21 cellular contexts compared by ENCODE assay signal in the genomic region with DNA sequence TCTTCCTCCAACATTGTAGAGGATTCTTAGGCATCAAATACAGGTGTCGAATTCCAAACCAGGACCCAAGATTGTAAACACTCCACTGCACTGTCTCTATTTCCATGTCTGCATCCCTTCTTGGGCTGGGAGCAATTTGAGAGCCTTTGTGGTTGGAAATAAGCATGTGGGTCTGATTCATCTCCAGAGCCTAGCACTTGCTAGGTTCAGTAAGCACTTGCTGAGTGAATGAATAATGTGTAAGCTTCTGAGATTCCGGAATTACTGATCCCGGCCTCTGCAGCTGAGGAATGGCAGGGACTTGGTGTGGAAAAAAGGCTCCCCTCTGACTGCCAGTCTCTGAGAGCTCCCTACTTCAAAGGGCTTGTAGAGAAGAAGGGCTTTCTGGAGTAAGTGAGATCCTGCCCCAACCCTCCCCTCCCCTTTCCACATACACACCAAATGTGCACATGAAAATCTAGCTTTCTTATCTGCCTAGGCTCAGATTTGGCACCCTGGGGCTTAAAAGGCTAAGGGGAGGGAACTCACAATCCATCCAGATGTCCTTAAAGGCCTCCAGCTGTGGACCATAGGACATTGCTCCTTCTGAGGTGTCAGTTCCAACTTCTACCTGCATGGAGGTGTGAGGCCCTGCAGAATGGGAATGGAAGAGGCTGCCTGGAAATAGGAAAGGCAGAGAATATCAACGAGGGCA. TPM values are rescaled to one million over a fixed set of nuclear protein-coding genes. Genes with fewer than 3 reads are reported as not detected.
DNase-seq lines count a peak whose midpoint lies in the region; ATAC-seq and TF ChIP-seq lines count a peak whose summit lies in the region.
"Had no signal": no experiment of that assay in that cellular context is flagged by ENCODE, and none has a peak within 500 bp of the region (broad histone marks: within the 10 kb centered on the region; RNA-seq: fewer than 3 reads in every experiment).

No MANE protein-coding gene starts in this region.

- H3K4ac ChIP-seq in mesendoderm (ENCODE audit: low read depth, low read length) = no peak overlapping the region

- H3K36me3 ChIP-seq in mesendoderm (ENCODE audit: control insufficient read depth, insufficient read depth, low read length) (no peaks in the 10 kb centered on the region), Peyer's patch (no peaks in the 10 kb centered on the region)
- H3K36me3 ChIP-seq: esophagus muscularis mucosa had no signal

- peaks cover 20% of the 10 kb centered on the region for H3K4me1 ChIP-seq in mesendoderm (ENCODE audit: control insufficient read depth, low read depth, low read length)
- H3K4me1 ChIP-seq in Peyer's patch = peaks cover 0 to 8% (median 0%) of the 10 kb centered on the region in 4 donors

- no peak overlapping the region for H3K23ac ChIP-seq in mesendoderm (ENCODE audit: low read length)

- H4K8ac ChIP-seq in mesendoderm (ENCODE audit: low read depth, low read length) = no peak overlapping the region

- no peak overlapping the region for H3K4me2 ChIP-seq in mesendoderm (ENCODE audit: low read length)

- no CpG with 5 or more reads among the region's 4 CpGs for WGBS in mesendoderm (ENCODE audit: extremely low coverage, insufficient coverage, low lambda C conversion rate)

- H3K27ac ChIP-seq in mesendoderm (ENCODE audit: low read depth, low read length) = no peak overlapping the region
- no peak overlapping the region for H3K27ac ChIP-seq in Peyer's patch
- H3K27ac ChIP-seq: esophagus muscularis mucosa had no signal

- no peak overlapping the region for H2BK5ac ChIP-seq in mesendoderm (ENCODE audit: low read length)

- H4K5ac ChIP-seq in mesendoderm (ENCODE audit: low read length) = no peak overlapping the region

- no peak overlapping the region for H3K18ac ChIP-seq in mesendoderm (ENCODE audit: low read length)

- no peak overlapping the region for H2BK15ac ChIP-seq in mesendoderm (replicated peaks; ENCODE audit: low read depth)

- H3K27me3 ChIP-seq in mesendoderm (ENCODE audit: insufficient read depth, low read length, poor library complexity) = no peaks in the 10 kb centered on the region
- no peaks in the 10 kb centered on the region for H3K27me3 ChIP-seq in Peyer's patch
- H3K27me3 ChIP-seq: esophagus muscularis mucosa had no signal

- ATAC-seq in esophagus mucosa (no peak), HG03571 (IDR thresholded peaks at IDR 0.05; ENCODE audit: unreplicated experiment) (no peak)
- ATAC-seq: left ventricle myocardium superior; naive thymus-derived CD8-positive, alpha-beta T cell; stimulated activated naive CD8-positive, alpha-beta T cell treated with anti-CD3 and anti-CD28 coated beads, Interleukin-15, amount 100 ng/mL, for 72 hours had no signal

- H3K9ac ChIP-seq in mesendoderm (ENCODE audit: low read length) = no peak overlapping the region

- DNase-seq in AG10803 (ENCODE audit: low read depth) = peak; percentile 21
- peak; percentile 71 for DNase-seq in NCI-H226
- DNase-seq in epithelial cell of proximal tubule (ENCODE audit: low read depth) = peak; percentile 97
- peak; percentile 55 for DNase-seq in mesendoderm
- DNase-seq in Peyer's patch = no peak
- DNase-seq in NK-92 (lab: John Stamatoyannopoulos, UW; ENCODE audit: unreplicated experiment) = no peak
- DNase-seq: activated CD4-positive, alpha-beta T cell treated with anti-CD3 and anti-CD28 coated beads for 4 hours; activated naive CD4-positive, alpha-beta T cell treated with Interleukin-2 at 50 U/mL for 16 hours; COR-L47; H9; left ventricle myocardium superior; naive thymus-derived CD8-positive, alpha-beta T cell; NCI-H1694; NCI-H446 treated with DMSO at 0.1 percent for 48 hours; stimulated activated naive CD8-positive, alpha-beta T cell treated with anti-CD3 and anti-CD28 coated beads, Interleukin-15, amount 100 ng/mL, for 72 hours; T-helper 9 cell had no signal

- H3K9me3 ChIP-seq in Peyer's patch = no peaks in the 10 kb centered on the region
- H3K9me3 ChIP-seq: esophagus muscularis mucosa had no signal

- H3K4me3 ChIP-seq in AG10803 (ENCODE audit: low read length) = no peak overlapping the region
- H3K4me3 ChIP-seq in epithelial cell of proximal tubule (ENCODE audit: low read depth, low read length) = peak overlapping the region; percentile 6
- H3K4me3 ChIP-seq in mesendoderm (ENCODE audit: low read length) = no peak overlapping the region
- no peak overlapping the region for H3K4me3 ChIP-seq in Peyer's patch
- H3K4me3 ChIP-seq: esophagus muscularis mucosa had no signal

- peak overlapping the region; percentile 34 for H2AK5ac ChIP-seq in mesendoderm (ENCODE audit: low read length)

- no peak overlapping the region for H2BK120ac ChIP-seq in mesendoderm (ENCODE audit: low read depth, low read length)

- H3K79me1 ChIP-seq in mesendoderm (ENCODE audit: low read length) = no peaks in the 10 kb centered on the region

- no peak for TF ChIP-seq POLR2A in Peyer's patch (IDR thresholded peaks at IDR 0.05)

- no peaks in the 10 kb centered on the region for H3K79me2 ChIP-seq in mesendoderm (ENCODE audit: control insufficient read depth, insufficient read depth, low read length)

- no peak for TF ChIP-seq CTCF in AG10803 (conservative IDR thresholded peaks at IDR 0.05; ENCODE audit: low read length)
- no peak for TF ChIP-seq CTCF in epithelial cell of proximal tubule (conservative IDR thresholded peaks at IDR 0.05; ENCODE audit: low read depth, low read length)
- TF ChIP-seq CTCF in Peyer's patch (IDR thresholded peaks at IDR 0.05) = no peak

- H3K56ac ChIP-seq in mesendoderm (ENCODE audit: low read length) = peak overlapping the region; percentile 26

RNA-seq across cellular contexts. Expression of a gene that starts 39.7 kb away (rescaled TPM):
- total RNA-seq in epithelial cell of proximal tubule (0.14 and 0.46 TPM in 2 replicates), esophagus mucosa (0.64 TPM), Peyer's patch (1 to 10 TPM in 1 of 4 donors, under 1 TPM in 3; 0.35 to 2.5 (median 0.88) TPM)
- 3.4 TPM for polyA plus RNA-seq in mesendoderm (2013, experiment 1 of 2)
- polyA plus RNA-seq in mesendoderm (2013, experiment 2 of 2) = 2.7 TPM
- total RNA-seq: G401; naive thymus-derived CD8-positive, alpha-beta T cell had no signal
- polyA plus RNA-seq: AG04450; naive thymus-derived CD8-positive, alpha-beta T cell had no signal

Comparison
In these comparisons a context has a peak if more than half of its experiments do, and no peak if none do; other contexts are left out.
1. DNase-seq: peak in AG10803 (single experiment), NCI-H226 (single experiment), epithelial cell of proximal tubule (single experiment) and mesendoderm (single experiment); none in Peyer's patch (0 of 3) and NK-92 (single experiment).